35 cellular contexts compared by ENCODE assay signal in genomic region chr15:96029172-96029571, GRCh38.
"Had no signal": no experiment of that assay in that cellular context is flagged by ENCODE, and none has a peak within 500 bp of the region (broad histone marks: within the 10 kb centered on the region; RNA-seq: fewer than 3 reads in every experiment).

No MANE protein-coding gene starts in this region.

- H3K4me3 Mint-ChIP-seq: activated CD4-positive, alpha-beta memory T cell treated with anti-CD3 and anti-CD28 coated beads, Interleukin-2, amount 10 ng/mL, durations not matched to agents 7 days and 5 days; activated CD4-positive, alpha-beta T cell treated with anti-CD3 and anti-CD28 coated beads for 36 hours; activated CD4-positive, alpha-beta T cell treated with anti-CD3 and anti-CD28 coated beads, Interleukin-2, amount 10 ng/mL, durations not matched to agents 7 days and 5 days; activated CD8-positive, alpha-beta memory T cell treated with anti-CD3 and anti-CD28 coated beads, Interleukin-2, amount 10 ng/mL, durations not matched to agents 7 days and 5 days; activated CD8-positive, alpha-beta T cell treated with anti-CD3 and anti-CD28 coated beads, Interleukin-2, amount 10 ng/mL, durations not matched to agents 7 days and 5 days; activated naive CD4-positive, alpha-beta T cell treated with anti-CD3 and anti-CD28 coated beads, Interleukin-2, amount 10 ng/mL, durations not matched to agents 7 days and 5 days; activated naive CD4-positive, alpha-beta T cell treated with anti-CD3 and anti-CD28 coated beads, Interleukin-2, amount 50 U/mL, for 24 hours; activated naive CD8-positive, alpha-beta T cell; activated naive CD8-positive, alpha-beta T cell treated with anti-CD3 and anti-CD28 coated beads, Interleukin-2, amount 10 ng/mL, durations not matched to agents 7 days and 5 days; activated naive CD8-positive, alpha-beta T cell treated with anti-CD3 and anti-CD28 coated beads, Interleukin-2, amount 50 U/mL, for 24 hours; activated T-cell treated with anti-CD3 and anti-CD28 coated beads, Interleukin-2, amount 50 U/mL, for 24 hours; brain; T-helper 1 cell treated with Interleukin-12 subunit alpha and Interleukin-12 subunit beta and Interleukin-4 antibody, amounts not matched to agents 30 μg/mL and 1 μg/mL, for 36 hours; T-helper 2 cell treated with Interferon-gamma antibody and Interleukin-4, amounts not matched to agents 5 μg/mL and 100 μg/mL, for 36 hours; WTC11 had no signal

- FAIRE-seq: TTC549 had no signal

- H3K27me3 ChIP-seq: ascending aorta had no signal

- H3K36me3 Mint-ChIP-seq: activated CD8-positive, alpha-beta memory T cell treated with anti-CD3 and anti-CD28 coated beads, Interleukin-2, amount 10 ng/mL, durations not matched to agents 7 days and 5 days; activated naive CD4-positive, alpha-beta T cell treated with anti-CD3 and anti-CD28 coated beads, Interleukin-2, amount 10 ng/mL, durations not matched to agents 7 days and 5 days; activated naive CD4-positive, alpha-beta T cell treated with anti-CD3 and anti-CD28 coated beads, Interleukin-2, amount 50 U/mL, for 24 hours; activated naive CD8-positive, alpha-beta T cell; activated naive CD8-positive, alpha-beta T cell treated with anti-CD3 and anti-CD28 coated beads, Interleukin-2, amount 10 ng/mL, durations not matched to agents 7 days and 5 days; brain; WTC11 had no signal

- H3K27ac Mint-ChIP-seq: activated CD4-positive, alpha-beta memory T cell treated with anti-CD3 and anti-CD28 coated beads, Interleukin-2, amount 10 ng/mL, durations not matched to agents 7 days and 5 days; activated CD4-positive, alpha-beta T cell treated with anti-CD3 and anti-CD28 coated beads for 36 hours; activated CD4-positive, alpha-beta T cell treated with anti-CD3 and anti-CD28 coated beads, Interleukin-2, amount 10 ng/mL, durations not matched to agents 7 days and 5 days; activated CD8-positive, alpha-beta memory T cell treated with anti-CD3 and anti-CD28 coated beads, Interleukin-2, amount 10 ng/mL, durations not matched to agents 7 days and 5 days; activated CD8-positive, alpha-beta T cell treated with anti-CD3 and anti-CD28 coated beads, Interleukin-2, amount 10 ng/mL, durations not matched to agents 7 days and 5 days; activated naive CD4-positive, alpha-beta T cell treated with anti-CD3 and anti-CD28 coated beads, Interleukin-2, amount 10 ng/mL, durations not matched to agents 7 days and 5 days; activated naive CD4-positive, alpha-beta T cell treated with anti-CD3 and anti-CD28 coated beads, Interleukin-2, amount 50 U/mL, for 24 hours; activated naive CD8-positive, alpha-beta T cell; activated naive CD8-positive, alpha-beta T cell treated with anti-CD3 and anti-CD28 coated beads, Interleukin-2, amount 10 ng/mL, durations not matched to agents 7 days and 5 days; activated naive CD8-positive, alpha-beta T cell treated with anti-CD3 and anti-CD28 coated beads, Interleukin-2, amount 50 U/mL, for 24 hours; activated T-cell treated with anti-CD3 and anti-CD28 coated beads, Interleukin-2, amount 50 U/mL, for 24 hours; activated T-helper 2 cell treated with anti-CD3 and anti-CD28 coated beads, Interferon-gamma antibody, Interleukin-2, Interleukin-4, amounts not matched to agents 10 μg/mL and 5 μg/mL and 100 μg/mL, durations not matched to agents 14 hours and 24 hours and 36 hours; brain; T-helper 1 cell treated with Interleukin-12 subunit alpha and Interleukin-12 subunit beta and Interleukin-4 antibody, amounts not matched to agents 30 μg/mL and 1 μg/mL, for 36 hours; T-helper 2 cell treated with Interferon-gamma antibody and Interleukin-4, amounts not matched to agents 5 μg/mL and 100 μg/mL, for 36 hours; WTC11 had no signal

- H3K4me3 ChIP-seq: ascending aorta had no signal

- H3K36me3 ChIP-seq: ascending aorta, WERI-Rb-1 had no signal

- H3K4me1 Mint-ChIP-seq: activated CD4-positive, alpha-beta memory T cell treated with anti-CD3 and anti-CD28 coated beads, Interleukin-2, amount 10 ng/mL, durations not matched to agents 7 days and 5 days; activated CD4-positive, alpha-beta T cell treated with anti-CD3 and anti-CD28 coated beads for 36 hours; activated CD4-positive, alpha-beta T cell treated with anti-CD3 and anti-CD28 coated beads, Interleukin-2, amount 10 ng/mL, durations not matched to agents 7 days and 5 days; activated CD8-positive, alpha-beta memory T cell treated with anti-CD3 and anti-CD28 coated beads, Interleukin-2, amount 10 ng/mL, durations not matched to agents 7 days and 5 days; activated naive CD4-positive, alpha-beta T cell treated with anti-CD3 and anti-CD28 coated beads, Interleukin-2, amount 10 ng/mL, durations not matched to agents 7 days and 5 days; activated naive CD4-positive, alpha-beta T cell treated with anti-CD3 and anti-CD28 coated beads, Interleukin-2, amount 50 U/mL, for 24 hours; activated naive CD8-positive, alpha-beta T cell treated with anti-CD3 and anti-CD28 coated beads, Interleukin-2, amount 10 ng/mL, durations not matched to agents 7 days and 5 days; activated naive CD8-positive, alpha-beta T cell treated with anti-CD3 and anti-CD28 coated beads, Interleukin-2, amount 50 U/mL, for 24 hours; brain; WTC11 had no signal

- H3K27ac ChIP-seq: ascending aorta, WERI-Rb-1 had no signal

- ATAC-seq: activated CD4-positive, alpha-beta T cell treated with anti-CD3 and anti-CD28 coated beads for 36 hours; activated CD4-positive, CD25-positive, alpha-beta regulatory T cell treated with anti-CD3 and anti-CD28 coated beads, Interleukin-2, amount 50 U/mL, for 24 hours; activated CD8-positive, alpha-beta memory T cell treated with anti-CD3 and anti-CD28 coated beads, Interleukin-2, amount 10 ng/mL, durations not matched to agents 7 days and 5 days; activated CD8-positive, alpha-beta T cell treated with anti-CD3 and anti-CD28 coated beads, Interleukin-2, amount 10 ng/mL, durations not matched to agents 7 days and 5 days; activated naive CD8-positive, alpha-beta T cell treated with anti-CD3 and anti-CD28 coated beads, Interleukin-2, amount 50 U/mL, for 24 hours; WTC11 had no signal

- H3K4me1 ChIP-seq: ascending aorta had no signal

- H3K9me3 ChIP-seq: ascending aorta had no signal

- H3K9me3 Mint-ChIP-seq: activated CD4-positive, alpha-beta memory T cell treated with anti-CD3 and anti-CD28 coated beads, Interleukin-2, amount 10 ng/mL, durations not matched to agents 7 days and 5 days; activated CD4-positive, alpha-beta T cell treated with anti-CD3 and anti-CD28 coated beads, Interleukin-2, amount 10 ng/mL, durations not matched to agents 7 days and 5 days; activated naive CD4-positive, alpha-beta T cell treated with anti-CD3 and anti-CD28 coated beads, Interleukin-2, amount 10 ng/mL, durations not matched to agents 7 days and 5 days; activated naive CD4-positive, alpha-beta T cell treated with anti-CD3 and anti-CD28 coated beads, Interleukin-2, amount 50 U/mL, for 24 hours; activated naive CD8-positive, alpha-beta T cell treated with anti-CD3 and anti-CD28 coated beads, Interleukin-2, amount 10 ng/mL, durations not matched to agents 7 days and 5 days; activated T-cell treated with anti-CD3 and anti-CD28 coated beads, Interleukin-2, amount 50 U/mL, for 24 hours; activated T-helper 2 cell treated with anti-CD3 and anti-CD28 coated beads, Interferon-gamma antibody, Interleukin-2, Interleukin-4, amounts not matched to agents 10 μg/mL and 5 μg/mL and 100 μg/mL, durations not matched to agents 14 hours and 24 hours and 36 hours; T-helper 1 cell treated with Interleukin-12 subunit alpha and Interleukin-12 subunit beta and Interleukin-4 antibody, amounts not matched to agents 30 μg/mL and 1 μg/mL, for 36 hours; T-helper 2 cell treated with Interferon-gamma antibody and Interleukin-4, amounts not matched to agents 5 μg/mL and 100 μg/mL, for 36 hours had no signal

- DNase-seq: activated CD4-positive, alpha-beta memory T cell treated with anti-CD3 and anti-CD28 coated beads, Interleukin-2, amount 10 ng/mL, durations not matched to agents 7 days and 5 days; activated CD4-positive, alpha-beta T cell treated with anti-CD3 and anti-CD28 coated beads for 1 hour; activated CD4-positive, alpha-beta T cell treated with anti-CD3 and anti-CD28 coated beads for 36 hours; activated CD4-positive, alpha-beta T cell treated with anti-CD3 and anti-CD28 coated beads, Interleukin-2, amount 10 ng/mL, durations not matched to agents 7 days and 5 days; activated CD4-positive, alpha-beta T cell treated with anti-CD3 and anti-CD28 coated beads, Interleukin-2, amount 50 U/mL, for 48 hours; activated CD4-positive, CD25-positive, alpha-beta regulatory T cell; activated CD8-positive, alpha-beta memory T cell treated with anti-CD3 and anti-CD28 coated beads for 24 hours; activated CD8-positive, alpha-beta memory T cell treated with anti-CD3 and anti-CD28 coated beads, Interleukin-2, amount 10 ng/mL, durations not matched to agents 7 days and 5 days; activated CD8-positive, alpha-beta memory T cell treated with anti-CD3 and anti-CD28 coated beads, Interleukin-2, amount 50 U/mL, for 48 hours; activated CD8-positive, alpha-beta T cell treated with anti-CD3 and anti-CD28 coated beads, Interleukin-2, amount 10 ng/mL, durations not matched to agents 7 days and 5 days; activated effector memory CD4-positive, alpha-beta T cell treated with Interleukin-2 at 50 U/mL for 16 hours; activated gamma-delta T cell; activated naive CD4-positive, alpha-beta T cell treated with anti-CD3 and anti-CD28 coated beads, Interleukin-2, amount 10 ng/mL, durations not matched to agents 7 days and 5 days; activated naive CD4-positive, alpha-beta T cell treated with Interleukin-2 at 50 U/mL for 16 hours; activated naive CD8-positive, alpha-beta T cell treated with anti-CD3 and anti-CD28 coated beads, Interleukin-2, amount 10 ng/mL, durations not matched to agents 7 days and 5 days; activated naive CD8-positive, alpha-beta T cell treated with anti-CD3 and anti-CD28 coated beads, Interleukin-2, amount 50 U/mL, for 24 hours; activated T-cell treated with anti-CD3 and anti-CD28 coated beads, Interleukin-2, amount 50 U/mL, for 24 hours; activated T-cell treated with anti-CD3 and anti-CD28 coated beads, Interleukin-2, amount 50 U/mL, for 48 hours; amygdala; anterior cingulate cortex; central memory CD4-positive, alpha-beta T cell; T-helper 1 cell; T-helper 2 cell; T-helper 9 cell; WERI-Rb-1 had no signal
